ENCODE assay signal across 13 cellular contexts in genomic region chr12:25184132-25184531, GRCh38. TPM values are rescaled to one million over a fixed set of nuclear protein-coding genes. Genes with fewer than 3 reads are reported as not detected.
DNase-seq lines count a peak whose midpoint lies in the region; ATAC-seq lines count a peak whose summit lies in the region.
"Had no signal": no experiment of that assay in that cellular context is flagged by ENCODE, and none has a peak within 500 bp of the region (broad histone marks: within the 10 kb centered on the region; RNA-seq: fewer than 3 reads in every experiment).

No MANE protein-coding gene starts in this region.

- H3K27ac Mint-ChIP-seq in activated naive CD4-positive, alpha-beta T cell treated with anti-CD3 and anti-CD28 coated beads, Interleukin-2, amount 50 U/mL, for 24 hours, result peak overlapping the region; percentile 57
- H3K27ac Mint-ChIP-seq in activated T-helper 17 cell treated with anti-CD3 and anti-CD28 coated beads, Interleukin-2, amount 50 U/mL, for 72 hours, result no peak overlapping the region
- H3K27ac Mint-ChIP-seq in stimulated activated effector memory CD8-positive, alpha-beta T cell treated with anti-CD3 and anti-CD28 coated beads, Interleukin-12 subunit alpha, Interleukin-12 subunit beta, amount 100 ng/mL, for 72 hours, result no peak overlapping the region
- H3K27ac Mint-ChIP-seq: HFFc6 had no signal

- peaks cover 4% of the 10 kb centered on the region for H3K36me3 Mint-ChIP-seq in activated naive CD4-positive, alpha-beta T cell treated with anti-CD3 and anti-CD28 coated beads, Interleukin-2, amount 50 U/mL, for 24 hours
- no peaks in the 10 kb centered on the region for H3K36me3 Mint-ChIP-seq in activated T-helper 17 cell treated with anti-CD3 and anti-CD28 coated beads, Interleukin-2, amount 50 U/mL, for 72 hours (ENCODE audit: low read depth)
- no peaks in the 10 kb centered on the region for H3K36me3 Mint-ChIP-seq in stimulated activated effector memory CD8-positive, alpha-beta T cell treated with anti-CD3 and anti-CD28 coated beads, Interleukin-12 subunit alpha, Interleukin-12 subunit beta, amount 100 ng/mL, for 72 hours

- peaks cover 7% of the 10 kb centered on the region for H3K9me3 Mint-ChIP-seq in activated naive CD4-positive, alpha-beta T cell treated with anti-CD3 and anti-CD28 coated beads, Interleukin-2, amount 50 U/mL, for 24 hours
- H3K9me3 Mint-ChIP-seq in activated T-helper 17 cell treated with anti-CD3 and anti-CD28 coated beads, Interleukin-2, amount 50 U/mL, for 72 hours, result no peaks in the 10 kb centered on the region
- H3K9me3 Mint-ChIP-seq in stimulated activated effector memory CD8-positive, alpha-beta T cell treated with anti-CD3 and anti-CD28 coated beads, Interleukin-12 subunit alpha, Interleukin-12 subunit beta, amount 100 ng/mL, for 72 hours, result no peaks in the 10 kb centered on the region
- H3K9me3 Mint-ChIP-seq: HFFc6 had no signal

- peak; percentile 35 for ATAC-seq in activated T-helper 17 cell treated with anti-CD3 and anti-CD28 coated beads, Interleukin-2, amount 50 U/mL, for 72 hours (replicated peaks)
- ATAC-seq in stimulated activated effector memory CD8-positive, alpha-beta T cell treated with anti-CD3 and anti-CD28 coated beads, Interleukin-12 subunit alpha, Interleukin-12 subunit beta, amount 100 ng/mL, for 72 hours, result peak; percentile 42
- ATAC-seq: A549, GM12878 had no signal

- H3K4me1 Mint-ChIP-seq in activated naive CD4-positive, alpha-beta T cell treated with anti-CD3 and anti-CD28 coated beads, Interleukin-2, amount 50 U/mL, for 24 hours, result peaks cover 30% of the 10 kb centered on the region
- H3K4me1 Mint-ChIP-seq in activated T-helper 17 cell treated with anti-CD3 and anti-CD28 coated beads, Interleukin-2, amount 50 U/mL, for 72 hours, result peaks cover 12% of the 10 kb centered on the region
- H3K4me1 Mint-ChIP-seq in stimulated activated effector memory CD8-positive, alpha-beta T cell treated with anti-CD3 and anti-CD28 coated beads, Interleukin-12 subunit alpha, Interleukin-12 subunit beta, amount 100 ng/mL, for 72 hours, result peaks cover 13% of the 10 kb centered on the region

- no peak for DNase-seq in activated naive CD4-positive, alpha-beta T cell treated with Interleukin-2 at 50 U/mL for 16 hours
- no peak for DNase-seq in stimulated activated effector memory CD8-positive, alpha-beta T cell treated with anti-CD3 and anti-CD28 coated beads, Interleukin-12 subunit alpha, Interleukin-12 subunit beta, amount 100 ng/mL, for 72 hours (ENCODE audit: low spot score in 2 of 2)
- DNase-seq in effector CD8-positive, alpha-beta T cell (lab: John Stamatoyannopoulos, UW), result no peak
- no peak for DNase-seq in HuH-7.5 (ENCODE audit: low spot score)
- DNase-seq: BE2C; CD4-positive, alpha-beta memory T cell; DMS79; HCEC 1CT; HFFc6 had no signal

- H3K4me3 Mint-ChIP-seq in activated naive CD4-positive, alpha-beta T cell treated with anti-CD3 and anti-CD28 coated beads, Interleukin-2, amount 50 U/mL, for 24 hours, result no peak overlapping the region
- H3K4me3 Mint-ChIP-seq in activated T-helper 17 cell treated with anti-CD3 and anti-CD28 coated beads, Interleukin-2, amount 50 U/mL, for 72 hours, result no peak overlapping the region
- H3K4me3 Mint-ChIP-seq in stimulated activated effector memory CD8-positive, alpha-beta T cell treated with anti-CD3 and anti-CD28 coated beads, Interleukin-12 subunit alpha, Interleukin-12 subunit beta, amount 100 ng/mL, for 72 hours, result no peak overlapping the region
- H3K4me3 Mint-ChIP-seq: CD4-positive, alpha-beta memory T cell; HFFc6 had no signal

- H3K27me3 Mint-ChIP-seq in activated naive CD4-positive, alpha-beta T cell treated with anti-CD3 and anti-CD28 coated beads, Interleukin-2, amount 50 U/mL, for 24 hours, result no peaks in the 10 kb centered on the region
- no peaks in the 10 kb centered on the region for H3K27me3 Mint-ChIP-seq in activated T-helper 17 cell treated with anti-CD3 and anti-CD28 coated beads, Interleukin-2, amount 50 U/mL, for 72 hours
- H3K27me3 Mint-ChIP-seq: CD4-positive, alpha-beta memory T cell had no signal

RNA-seq across cellular contexts. Expression of gene DNAI7, which starts 10.8 kb away (rescaled TPM):
- total RNA-seq in activated T-helper 17 cell treated with anti-CD3 and anti-CD28 coated beads, Interleukin-2, amount 50 U/mL, for 72 hours, result under 1 TPM in 1 of 2 donors, not detected in 1; 0.09 TPM
- total RNA-seq: GM12878 had no signal

RNA-seq across cellular contexts. Expression of gene ETFRF1, which starts 10.9 kb away (rescaled TPM):
- total RNA-seq in activated T-helper 17 cell treated with anti-CD3 and anti-CD28 coated beads, Interleukin-2, amount 50 U/mL, for 72 hours, result 10 to 100 TPM; 11.2 to 11.8 TPM
